In the genomic region with DNA sequence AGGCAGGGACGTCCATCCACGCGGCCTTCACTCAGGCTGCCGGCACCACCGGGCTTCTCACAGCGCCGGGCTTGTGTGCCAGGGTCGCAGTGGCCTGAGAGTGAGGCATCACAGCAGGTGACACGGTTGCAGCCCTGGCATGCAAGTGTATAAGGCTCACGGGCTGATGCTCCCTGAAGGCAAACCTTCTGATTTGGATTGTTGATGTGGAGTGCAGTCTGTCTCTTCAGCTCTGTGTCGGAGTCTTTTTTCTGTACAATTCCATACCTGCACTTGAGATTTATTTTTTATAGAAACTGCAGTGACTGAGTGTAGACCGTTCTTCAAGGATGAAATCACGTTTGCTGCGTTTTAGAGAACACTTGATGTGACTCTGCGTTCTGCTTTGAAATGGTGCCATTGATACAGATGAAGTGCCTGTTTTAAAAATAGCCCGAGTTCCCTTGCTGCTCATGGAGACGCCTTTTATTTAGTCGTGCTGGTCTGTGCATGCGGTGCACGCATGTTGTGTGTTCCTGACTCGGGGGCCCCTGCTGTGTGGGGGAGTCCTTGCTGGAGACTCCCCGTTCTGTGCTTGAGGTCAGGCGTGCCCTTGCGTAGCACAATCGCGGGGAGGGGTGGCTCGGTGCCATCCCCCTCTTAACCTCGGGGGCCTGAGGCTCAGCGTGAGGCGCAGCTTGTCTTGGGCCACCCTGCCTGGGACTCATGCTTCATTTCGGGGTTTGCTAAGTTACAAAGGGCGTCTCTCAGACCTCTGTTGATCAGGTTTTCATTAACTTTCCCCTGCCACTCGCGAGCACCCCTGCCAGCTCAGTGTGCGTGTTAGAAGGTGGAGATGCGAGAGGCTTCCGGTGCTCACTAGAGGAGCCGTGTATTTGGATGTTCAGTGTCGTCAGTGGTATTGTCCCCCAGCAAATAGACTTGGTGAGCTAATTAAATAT, we compare ENCODE assay signal across 8 cellular contexts. TPM values are rescaled to one million over a fixed set of nuclear protein-coding genes. Genes with fewer than 3 reads are reported as not detected.
DNase-seq lines count a peak whose midpoint lies in the region; ATAC-seq and TF ChIP-seq lines count a peak whose summit lies in the region.

No MANE protein-coding gene starts in this region.

- no peaks in the 10 kb centered on the region for H4K20me1 ChIP-seq in MM.1S (ENCODE audit: insufficient read depth, low read length)

- intact Hi-C loops in sciatic nerve (cut with DNase I), result no loop called here
- intact Hi-C loops in sigmoid colon (cut with DNase I), result no loop called here

- peaks cover 18% of the 10 kb centered on the region for H3F3A ChIP-seq in MM.1S (ENCODE audit: insufficient read depth, low read length)

- WGBS in sigmoid colon, 2 donors, result 70 to 90% methylated on average over 39 of the region's 39 CpGs

- peak overlapping the region; percentile 65 for H3K9ac ChIP-seq in MM.1S (ENCODE audit: low read length)

- no peak for TF ChIP-seq POLR2A in sigmoid colon (IDR thresholded peaks at IDR 0.05)

- peak overlapping the region; percentile 87 for H3K4me2 ChIP-seq in MM.1S (ENCODE audit: low read depth, low read length)

- peaks cover 10% of the 10 kb centered on the region for H3K79me2 ChIP-seq in MM.1S (ENCODE audit: low read length)

- H3K27ac ChIP-seq in MM.1S (ENCODE audit: low read length) (peak overlapping the region; percentile 96), neutrophil (peak overlapping the region; percentile 18), sigmoid colon (no peak overlapping the region)

- TF ChIP-seq EP300 in sigmoid colon (IDR thresholded peaks at IDR 0.05), result no peak

- peak; percentile 61 for DNase-seq in NCI-H345 (lab: John Stamatoyannopoulos, UW)
- DNase-seq in NCI-H345 treated with DMSO at 0.1 percent for 48 hours (lab: John Stamatoyannopoulos, UW; ENCODE audit: unreplicated experiment), result no peak
- DNase-seq in MM.1S, result peak; percentile 26
- no peak for DNase-seq in sciatic nerve (ENCODE audit: low spot score)
- no peak for DNase-seq in sigmoid colon
- DNase-seq in SK-N-DZ (ENCODE audit: low spot score), result no peak

- no peaks in the 10 kb centered on the region for H3K9me2 ChIP-seq in MM.1S (replicated peaks; ENCODE audit: insufficient read depth, low read length)

- no peaks in the 10 kb centered on the region for H3K9me3 ChIP-seq in MM.1S (replicated peaks; ENCODE audit: insufficient read depth, low read length)
- H3K9me3 ChIP-seq in neutrophil, result no peaks in the 10 kb centered on the region
- H3K9me3 ChIP-seq in sigmoid colon, result no peaks in the 10 kb centered on the region

- no peak for TF ChIP-seq CTCF in MM.1S (IDR thresholded peaks at IDR 0.05; ENCODE audit: low read length)
- TF ChIP-seq CTCF in neutrophil (IDR thresholded peaks at IDR 0.05), result no peak
- no peak for TF ChIP-seq CTCF in sigmoid colon (IDR thresholded peaks at IDR 0.05)

- peak overlapping the region; percentile 47 for H3K4me3 ChIP-seq in MM.1S (ENCODE audit: low read length)
- H3K4me3 ChIP-seq in neutrophil (ENCODE audit: low read depth in 1 of 2, low read length in 1 of 2), result no peak overlapping the region
- H3K4me3 ChIP-seq in sigmoid colon, result no peak overlapping the region

- ATAC-seq in GM21825 (IDR thresholded peaks at IDR 0.05; ENCODE audit: unreplicated experiment) (peak; percentile 50), sciatic nerve (no peak)

- H3K27me3 ChIP-seq in MM.1S (replicated peaks; ENCODE audit: insufficient read depth, low read length), result no peaks in the 10 kb centered on the region
- no peaks in the 10 kb centered on the region for H3K27me3 ChIP-seq in neutrophil
- no peaks in the 10 kb centered on the region for H3K27me3 ChIP-seq in sigmoid colon

- H3K4me1 ChIP-seq in MM.1S (ENCODE audit: low read length) (peaks cover 22% of the 10 kb centered on the region), neutrophil (ENCODE audit: control insufficient read depth in 1 of 2, insufficient read depth in 1 of 2, low read depth in 1 of 2, low read length in 1 of 2) (peaks cover 9 to 10% of the 10 kb centered on the region in 2 experiments), sigmoid colon (no peaks in the 10 kb centered on the region)

- no peak overlapping the region for H2AFZ ChIP-seq in MM.1S (ENCODE audit: low read length)

- H3K36me3 ChIP-seq in MM.1S (replicated peaks; ENCODE audit: insufficient read depth, low read length) (no peaks in the 10 kb centered on the region), neutrophil (peaks cover 66% of the 10 kb centered on the region), sigmoid colon (peaks cover 0 to 47% (median 9%) of the 10 kb centered on the region in 4 donors)

RNA-seq across cellular contexts. Expression of gene AMN, which starts 21.6 kb away (rescaled TPM):
- total RNA-seq in sciatic nerve, result 0.40 TPM
- total RNA-seq in sigmoid colon, result not detected
- polyA plus RNA-seq in sigmoid colon, result 10 to 100 TPM; 42.0 to 78.1 (median 43.0) TPM
- polyA plus RNA-seq in SK-N-DZ (2014; cell fraction: cytosol; rRNA removed), result 0.89 and 0.93 TPM in 2 replicates
- 7.4 and 12.1 TPM in 2 replicates for polyA plus RNA-seq in SK-N-DZ (2014; cell fraction: nucleus; rRNA removed)

Comparison
In these comparisons a context has a peak if more than half of its experiments do, and no peak if none do; other contexts are left out.
1. DNase-seq: peak in NCI-H345 (single experiment) and MM.1S (single experiment); none in NCI-H345 treated with DMSO at 0.1 percent for 48 hours (single experiment), sciatic nerve (single experiment), sigmoid colon (single experiment) and SK-N-DZ (single experiment).
2. H3K27ac ChIP-seq: peak in MM.1S (single experiment) and neutrophil (single experiment); none in sigmoid colon (0 of 4).